15 cellular contexts compared by ENCODE assay signal in the genomic region with DNA sequence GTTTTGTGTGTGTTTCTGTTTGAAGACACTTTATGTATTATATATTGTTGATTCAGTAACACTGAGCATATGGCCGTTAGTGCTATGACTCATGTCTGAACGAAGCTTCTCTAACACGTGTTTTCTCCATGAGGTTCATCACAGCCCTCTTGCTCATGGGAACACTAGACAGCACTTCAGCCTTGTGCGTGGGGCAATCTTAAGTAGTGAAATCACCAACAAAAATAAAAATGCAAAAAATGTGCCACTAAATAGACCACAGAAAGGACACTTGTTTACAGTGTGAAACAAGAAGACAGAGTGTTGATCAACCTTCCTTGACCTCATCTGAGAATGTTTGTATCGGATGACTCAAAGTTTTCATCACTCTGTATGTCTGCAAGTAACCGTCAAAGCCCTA.
DNase-seq lines count a peak whose midpoint lies in the region; ATAC-seq, FAIRE-seq and TF ChIP-seq lines count a peak whose summit lies in the region.
"Had no signal": no experiment of that assay in that cellular context is flagged by ENCODE, and none has a peak within 500 bp of the region (broad histone marks: within the 10 kb centered on the region; RNA-seq: fewer than 3 reads in every experiment).

No MANE protein-coding gene starts in this region.

- dilution Hi-C loops in IMR-90 (cut with HindIII; ENCODE audit: low sequenced_read_pairs, unreplicated experiment) = no loop called here

- H3K27me3 Mint-ChIP-seq in natural killer cell (ENCODE audit: low read depth in 2 of 2) = no peaks in the 10 kb centered on the region
- no peaks in the 10 kb centered on the region for H3K27me3 Mint-ChIP-seq in progenitor cell of endocrine pancreas

- in situ Hi-C loops in IMR-90 (cut with MboI; ENCODE audit: low sequenced_read_pairs) = no loop called here

- H3K4me3 ChIP-seq in IMR-90 (ENCODE audit: insufficient read depth, low read depth, low read length) = no peak overlapping the region
- no peak overlapping the region for H3K4me3 ChIP-seq in epithelial cell of esophagus (ENCODE audit: low read length)
- H3K4me3 ChIP-seq in SJCRH30 = no peak overlapping the region

- no peaks in the 10 kb centered on the region for H3K36me3 Mint-ChIP-seq in natural killer cell
- no peaks in the 10 kb centered on the region for H3K36me3 Mint-ChIP-seq in progenitor cell of endocrine pancreas (ENCODE audit: insufficient read depth)

- H2BK15ac ChIP-seq in IMR-90 (ENCODE audit: low read depth, low read length) = no peak overlapping the region

- H3K79me1 ChIP-seq in IMR-90 (ENCODE audit: low read depth in 1 of 2, low read length in 2 of 2) = no peaks in the 10 kb centered on the region

- H3K23ac ChIP-seq in IMR-90 (ENCODE audit: low read depth, low read length) = no peak overlapping the region

- H3K4ac ChIP-seq in IMR-90 (ENCODE audit: low read depth, low read length) = no peak overlapping the region

- WGBS in IMR-90 (ENCODE audit: extremely low coverage in 2 of 2, insufficient read length in 1 of 2), 2 experiments = 50% methylated on average over 1 of the region's 6 CpGs; no CpG with 5 or more reads in 1 of the 2 experiments

- POLR2A ChIA-PET in IMR-90 (lab: Charles Lee; ENCODE audit: unreplicated experiment) = no interaction called here

- H3K14ac ChIP-seq in IMR-90 (replicated peaks; ENCODE audit: low read depth, low read length) = no peak overlapping the region

- no TSS peak for BruUV-seq in IMR-90 (replicated peaks; lab: Mats Ljungman, UMichigan)

- DNase-seq in COLO829 (ENCODE audit: low spot score) (peak; percentile 45), IMR-90 (peak; percentile 99), epithelial cell of esophagus (ENCODE audit: low read depth) (peak; percentile 75), natural killer cell (no peak), progenitor cell of endocrine pancreas (ENCODE audit: low spot score, unreplicated experiment) (no peak), HTR-8/SVneo (ENCODE audit: insufficient read length, low spot score) (no peak), SJCRH30 (no peak)
- DNase-seq: DMS79 treated with DMSO at 0.1 percent for 48 hours; endodermal cell; kidney; NCI-H187; stimulated activated CD4-positive, alpha-beta T cell treated with anti-CD3 and anti-CD28 coated beads, Interleukin-15, amount 100 ng/mL, for 24 hours had no signal

- no peak for FAIRE-seq in HTR-8/SVneo (lab: Jason Lieb, UNC)
- FAIRE-seq: GM18507, kidney had no signal

- CTCF ChIA-PET in IMR-90 (lab: Yijun Ruan, JAX) = interaction anchor here (0.7 to 1.1 kb wide), 4 partner anchors 19 to 612 kb away, joined by 3 read pairs; no protein-coding TSS in a partner anchor

- H3K9ac ChIP-seq in IMR-90 (ENCODE audit: low read depth, low read length) = no peak overlapping the region

- TF ChIP-seq CTCF in IMR-90 (conservative IDR thresholded peaks at IDR 0.05; ENCODE audit: low read depth, low read length) (no peak), epithelial cell of esophagus (IDR thresholded peaks at IDR 0.05; ENCODE audit: insufficient read depth, low read depth, low read length, missing control alignments) (no peak), natural killer cell (IDR thresholded peaks at IDR 0.05) (no peak), progenitor cell of endocrine pancreas (IDR thresholded peaks at IDR 0.05; ENCODE audit: unreplicated experiment) (no peak)

- H4K20me1 ChIP-seq in IMR-90 (ENCODE audit: insufficient read depth, low read length) = no peaks in the 10 kb centered on the region

- no peak overlapping the region for H3K56ac ChIP-seq in IMR-90 (ENCODE audit: extremely low read depth, insufficient read depth, low read length)

- ATAC-seq in IMR-90 (ENCODE audit: low read depth) (peak; percentile 86), natural killer cell (peak in 2 of 3 donors; percentile 57 to 61), SK-N-SH treated with all-trans-retinoic acid at 6 μM for 48 hours (no peak)

- peak overlapping the region; percentile 67 for H2BK5ac ChIP-seq in IMR-90 (ENCODE audit: low read depth, low read length, poor library complexity, severe bottlenecking)

- no peak overlapping the region for H2BK20ac ChIP-seq in IMR-90 (ENCODE audit: low read depth, low read length)

- intact Hi-C loops in IMR-90 (cut with micrococcal nuclease) = loop anchor here (2.0 kb wide), 1 partner anchor 187 kb away; no protein-coding TSS in a partner anchor
- intact Hi-C loops in natural killer cell (cut with micrococcal nuclease) = no loop called here

- TF ChIP-seq POLR2A in IMR-90 (IDR thresholded peaks at IDR 0.05; ENCODE audit: low read depth, low read length) = no peak

- no peak overlapping the region for H2AK5ac ChIP-seq in IMR-90 (ENCODE audit: low read depth, low read length)

- no peak overlapping the region; the same call in 1 of the 2 replicates for H3K4me2 ChIP-seq in IMR-90 (ENCODE audit: low read depth, low read length)

- no peak overlapping the region for H3K27ac Mint-ChIP-seq in natural killer cell
- H3K27ac Mint-ChIP-seq in progenitor cell of endocrine pancreas = no peak overlapping the region
- H3K27ac Mint-ChIP-seq: endodermal cell had no signal

- H4K8ac ChIP-seq in IMR-90 (ENCODE audit: low read depth in 2 of 2, low read length in 2 of 2) = no peak overlapping the region; a peak in 1 of 4 replicates

- 0 out of 2 replicates have a peak, but pooled peaks have one; percentile 3 for TF ChIP-seq RAD21 in IMR-90 (IDR thresholded peaks at IDR 0.05; ENCODE audit: low read length)

- no peaks in the 10 kb centered on the region for H3K27me3 ChIP-seq in IMR-90 (ENCODE audit: control insufficient read depth, insufficient read depth, low read length)
- no peaks in the 10 kb centered on the region for H3K27me3 ChIP-seq in SJCRH30

- H3K4me3 Mint-ChIP-seq in natural killer cell (no peak overlapping the region), progenitor cell of endocrine pancreas (ENCODE audit: low read depth) (no peak overlapping the region)
- H3K4me3 Mint-ChIP-seq: endodermal cell, neural crest cell had no signal

- no peaks in the 10 kb centered on the region for H3K36me3 ChIP-seq in IMR-90 (ENCODE audit: control insufficient read depth, insufficient read depth, low read length)
- no peaks in the 10 kb centered on the region for H3K36me3 ChIP-seq in SJCRH30

- H2AFZ ChIP-seq in IMR-90 (replicated peaks; ENCODE audit: low read length, poor library complexity) = no peak overlapping the region

- H3K9me3 Mint-ChIP-seq in natural killer cell (no peaks in the 10 kb centered on the region), progenitor cell of endocrine pancreas (ENCODE audit: low read depth) (peaks cover 20% of the 10 kb centered on the region)

- peaks cover 8% of the 10 kb centered on the region; the same call in 1 of the 2 replicates for H3K9me1 ChIP-seq in IMR-90 (ENCODE audit: insufficient read depth, low read length)

- H3K4me1 Mint-ChIP-seq in natural killer cell (peaks cover 11 to 37% of the 10 kb centered on the region in 2 donors), progenitor cell of endocrine pancreas (ENCODE audit: low read depth) (no peaks in the 10 kb centered on the region)
- H3K4me1 Mint-ChIP-seq: endodermal cell, neural crest cell had no signal

- no peak overlapping the region for H4K91ac ChIP-seq in IMR-90 (ENCODE audit: insufficient read depth, low read depth, low read length)

- H3K4me1 ChIP-seq in IMR-90 (ENCODE audit: control insufficient read depth, insufficient read depth, low read length) (peaks cover 14% of the 10 kb centered on the region), SJCRH30 (no peaks in the 10 kb centered on the region)

- H3K9me3 ChIP-seq in IMR-90 (ENCODE audit: control insufficient read depth, insufficient read depth, low read length) (no peaks in the 10 kb centered on the region), SJCRH30 (replicated peaks) (no peaks in the 10 kb centered on the region)

- no peak overlapping the region for H3K27ac ChIP-seq in IMR-90 (ENCODE audit: insufficient read depth, low read length)
- H3K27ac ChIP-seq in SJCRH30 = no peak overlapping the region

- no peak overlapping the region for H2BK120ac ChIP-seq in IMR-90 (ENCODE audit: low read depth, low read length)

- H2AK9ac ChIP-seq in IMR-90 (replicated peaks; ENCODE audit: low read depth, low read length, poor library complexity) = no peak overlapping the region

- no peak overlapping the region for H3K18ac ChIP-seq in IMR-90 (ENCODE audit: low read depth, low read length)

- H4K5ac ChIP-seq in IMR-90 (ENCODE audit: low read depth, low read length) = no peak overlapping the region

TF ChIP-seq in IMR-90, 13 proteins besides CTCF, POLR2A, EP300 and RAD21 (continues in another document):
- TF ChIP-seq RFX5 (IDR thresholded peaks at IDR 0.05; ENCODE audit: low read depth, low read length) (no peak), MAZ (IDR thresholded peaks at IDR 0.05; ENCODE audit: borderline replicate concordance, low read depth, low read length) (peak; percentile 19; the same call in 1 of the 2 replicates), BHLHE40 (IDR thresholded peaks at IDR 0.05; ENCODE audit: low read depth, low read length) (peak; percentile 87), RCOR1 (IDR thresholded peaks at IDR 0.05; ENCODE audit: insufficient replicate concordance, low read length) (peak; percentile 66), CHD1 (IDR thresholded peaks at IDR 0.05; ENCODE audit: low read depth, low read length) (no peak), CEBPB (IDR thresholded peaks at IDR 0.05; ENCODE audit: low read depth, low read length) (peak; percentile 85), FOS (IDR thresholded peaks at IDR 0.05; ENCODE audit: low read depth, low read length) (peak; percentile 92)

TF ChIP-seq in SK-N-SH treated with all-trans-retinoic acid at 6 μM for 48 hours, 23 proteins besides CTCF, POLR2A, EP300 and RAD21 (continues in another document):
- no peak for TF ChIP-seq ZC3H10 (CRISPR knock-in tag; IDR thresholded peaks at IDR 0.05)
- TF ChIP-seq, protein P1, sequence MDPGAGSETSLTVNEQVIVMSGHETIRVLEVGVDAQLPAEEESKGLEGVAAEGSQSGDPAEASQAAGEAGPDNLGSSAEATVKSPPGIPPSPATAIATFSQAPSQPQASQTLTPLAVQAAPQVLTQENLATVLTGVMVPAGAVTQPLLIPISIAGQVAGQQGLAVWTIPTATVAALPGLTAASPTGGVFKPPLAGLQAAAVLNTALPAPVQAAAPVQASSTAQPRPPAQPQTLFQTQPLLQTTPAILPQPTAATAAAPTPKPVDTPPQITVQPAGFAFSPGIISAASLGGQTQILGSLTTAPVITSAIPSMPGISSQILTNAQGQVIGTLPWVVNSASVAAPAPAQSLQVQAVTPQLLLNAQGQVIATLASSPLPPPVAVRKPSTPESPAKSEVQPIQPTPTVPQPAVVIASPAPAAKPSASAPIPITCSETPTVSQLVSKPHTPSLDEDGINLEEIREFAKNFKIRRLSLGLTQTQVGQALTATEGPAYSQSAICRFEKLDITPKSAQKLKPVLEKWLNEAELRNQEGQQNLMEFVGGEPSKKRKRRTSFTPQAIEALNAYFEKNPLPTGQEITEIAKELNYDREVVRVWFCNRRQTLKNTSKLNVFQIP (CRISPR knock-in tag; IDR thresholded peaks at IDR 0.05; ENCODE audit: borderline replicate concordance, low read depth) = no peak

Comparison
In these comparisons a context has a peak if more than half of its experiments do, and no peak if none do; other contexts are left out.
1. DNase-seq: peak in COLO829 (single experiment), IMR-90 (single experiment) and epithelial cell of esophagus (single experiment); none in natural killer cell (single experiment), progenitor cell of endocrine pancreas (single experiment), HTR-8/SVneo (single experiment) and SJCRH30 (0 of 2).